Comparison of ENCODE assay signal across 1 cellular context in the genomic region with DNA sequence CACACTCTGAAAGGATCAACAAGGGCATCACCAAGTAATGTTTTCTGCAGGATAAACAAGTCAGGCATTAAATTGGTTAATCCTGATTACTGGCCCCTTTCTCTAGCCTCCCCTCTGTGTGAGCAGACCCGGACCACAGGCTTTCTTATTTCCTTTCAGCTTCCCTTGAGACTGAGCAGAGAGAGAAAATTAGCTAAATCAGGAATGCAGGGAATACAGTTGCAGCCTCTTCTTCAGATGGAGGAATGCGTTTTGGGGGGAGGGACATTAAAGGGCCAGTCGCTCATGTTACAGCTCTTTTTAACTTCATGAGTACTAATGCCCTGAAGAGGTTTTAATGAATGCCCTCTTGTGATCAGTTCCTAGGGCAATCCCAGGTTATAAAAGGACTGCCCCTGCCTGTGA.
A peak's percentile ranks its signal among the peaks of the same experiment; 100 is the strongest.
TF ChIP-seq lines count a peak whose summit lies in the region.

No MANE protein-coding gene starts in this region.

TF ChIP-seq in SK-N-SH treated with all-trans-retinoic acid at 6 μM for 48 hours, 23 proteins besides CTCF, POLR2A, EP300 and RAD21 (continued from another document):
- TF ChIP-seq, protein P1, sequence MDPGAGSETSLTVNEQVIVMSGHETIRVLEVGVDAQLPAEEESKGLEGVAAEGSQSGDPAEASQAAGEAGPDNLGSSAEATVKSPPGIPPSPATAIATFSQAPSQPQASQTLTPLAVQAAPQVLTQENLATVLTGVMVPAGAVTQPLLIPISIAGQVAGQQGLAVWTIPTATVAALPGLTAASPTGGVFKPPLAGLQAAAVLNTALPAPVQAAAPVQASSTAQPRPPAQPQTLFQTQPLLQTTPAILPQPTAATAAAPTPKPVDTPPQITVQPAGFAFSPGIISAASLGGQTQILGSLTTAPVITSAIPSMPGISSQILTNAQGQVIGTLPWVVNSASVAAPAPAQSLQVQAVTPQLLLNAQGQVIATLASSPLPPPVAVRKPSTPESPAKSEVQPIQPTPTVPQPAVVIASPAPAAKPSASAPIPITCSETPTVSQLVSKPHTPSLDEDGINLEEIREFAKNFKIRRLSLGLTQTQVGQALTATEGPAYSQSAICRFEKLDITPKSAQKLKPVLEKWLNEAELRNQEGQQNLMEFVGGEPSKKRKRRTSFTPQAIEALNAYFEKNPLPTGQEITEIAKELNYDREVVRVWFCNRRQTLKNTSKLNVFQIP (CRISPR knock-in tag; IDR thresholded peaks at IDR 0.05; ENCODE audit: borderline replicate concordance, low read depth) = no peak
- TF ChIP-seq ZNF8 (CRISPR knock-in tag; IDR thresholded peaks at IDR 0.05) = no peak
- TF ChIP-seq PPARA (CRISPR knock-in tag; IDR thresholded peaks at IDR 0.05; ENCODE audit: borderline replicate concordance) = no peak
- TF ChIP-seq, protein P2, sequence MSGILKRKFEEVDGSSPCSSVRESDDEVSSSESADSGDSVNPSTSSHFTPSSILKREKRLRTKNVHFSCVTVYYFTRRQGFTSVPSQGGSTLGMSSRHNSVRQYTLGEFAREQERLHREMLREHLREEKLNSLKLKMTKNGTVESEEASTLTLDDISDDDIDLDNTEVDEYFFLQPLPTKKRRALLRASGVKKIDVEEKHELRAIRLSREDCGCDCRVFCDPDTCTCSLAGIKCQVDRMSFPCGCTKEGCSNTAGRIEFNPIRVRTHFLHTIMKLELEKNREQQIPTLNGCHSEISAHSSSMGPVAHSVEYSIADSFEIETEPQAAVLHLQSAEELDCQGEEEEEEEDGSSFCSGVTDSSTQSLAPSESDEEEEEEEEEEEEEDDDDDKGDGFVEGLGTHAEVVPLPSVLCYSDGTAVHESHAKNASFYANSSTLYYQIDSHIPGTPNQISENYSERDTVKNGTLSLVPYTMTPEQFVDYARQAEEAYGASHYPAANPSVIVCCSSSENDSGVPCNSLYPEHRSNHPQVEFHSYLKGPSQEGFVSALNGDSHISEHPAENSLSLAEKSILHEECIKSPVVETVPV (CRISPR knock-in tag; IDR thresholded peaks at IDR 0.05) = no peak
- TF ChIP-seq, protein P3, sequence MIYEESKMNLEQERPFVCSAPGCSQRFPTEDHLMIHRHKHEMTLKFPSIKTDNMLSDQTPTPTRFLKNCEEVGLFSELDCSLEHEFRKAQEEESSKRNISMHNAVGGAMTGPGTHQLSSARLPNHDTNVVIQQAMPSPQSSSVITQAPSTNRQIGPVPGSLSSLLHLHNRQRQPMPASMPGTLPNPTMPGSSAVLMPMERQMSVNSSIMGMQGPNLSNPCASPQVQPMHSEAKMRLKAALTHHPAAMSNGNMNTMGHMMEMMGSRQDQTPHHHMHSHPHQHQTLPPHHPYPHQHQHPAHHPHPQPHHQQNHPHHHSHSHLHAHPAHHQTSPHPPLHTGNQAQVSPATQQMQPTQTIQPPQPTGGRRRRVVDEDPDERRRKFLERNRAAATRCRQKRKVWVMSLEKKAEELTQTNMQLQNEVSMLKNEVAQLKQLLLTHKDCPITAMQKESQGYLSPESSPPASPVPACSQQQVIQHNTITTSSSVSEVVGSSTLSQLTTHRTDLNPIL (CRISPR knock-in tag; IDR thresholded peaks at IDR 0.05; ENCODE audit: low read depth) = no peak
- no peak for TF ChIP-seq OSR1 (CRISPR knock-in tag; IDR thresholded peaks at IDR 0.05)
- TF ChIP-seq ZC3H10 (CRISPR knock-in tag; IDR thresholded peaks at IDR 0.05) = no peak
- no peak for TF ChIP-seq RARB (CRISPR knock-in tag; IDR thresholded peaks at IDR 0.05)
- peak; percentile 34 for TF ChIP-seq ISL1 (CRISPR knock-in tag; IDR thresholded peaks at IDR 0.05)
